In the genomic region with DNA sequence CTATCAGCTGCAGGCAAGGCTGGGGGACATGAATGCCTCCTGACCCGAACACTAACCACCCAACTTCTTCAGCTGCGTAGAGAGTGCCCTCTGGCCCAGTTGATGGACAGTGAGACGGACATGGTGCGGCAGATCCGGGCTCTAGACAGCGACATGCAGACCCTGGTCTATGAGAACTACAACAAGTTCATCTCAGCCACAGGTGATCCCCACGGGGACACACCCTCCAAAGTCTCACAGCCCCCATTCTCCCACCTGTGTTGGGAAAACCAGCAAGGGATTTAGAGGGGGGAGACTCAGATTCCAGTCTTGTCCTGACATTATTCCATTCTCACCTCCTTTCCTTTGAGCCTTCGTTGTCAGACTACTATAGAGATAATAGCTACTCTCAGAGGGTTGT, we compare ENCODE assay signal across 6 cellular contexts. TPM values are rescaled to one million over a fixed set of nuclear protein-coding genes. Genes with fewer than 3 reads are reported as not detected.
DNase-seq lines count a peak whose midpoint lies in the region; ATAC-seq and TF ChIP-seq lines count a peak whose summit lies in the region.

No MANE protein-coding gene starts in this region.

- 15% methylated on average over 6 of the region's 8 CpGs for WGBS in SK-N-SH (ENCODE audit: low lambda C conversion rate)

- TF ChIP-seq CTCF in 22Rv1 (IDR thresholded peaks at IDR 0.05), result no peak
- no peak for TF ChIP-seq CTCF in SK-N-SH (IDR thresholded peaks at IDR 0.05)

- H3K27ac ChIP-seq in 22Rv1, result peak overlapping the region; percentile 87
- no peak overlapping the region for H3K27ac ChIP-seq in SK-N-SH (ENCODE audit: low read depth in 2 of 2, low read length in 1 of 2)

- peaks cover 0 to 4% of the 10 kb centered on the region in 2 experiments for H3K36me3 ChIP-seq in SK-N-SH (replicated peaks in 1 of 2; ENCODE audit: control insufficient read depth in 1 of 2, insufficient read depth in 2 of 2, low read length in 1 of 2)

- peak overlapping the region; percentile 86; the same call in 1 of the 2 replicates for H3K9ac ChIP-seq in SK-N-SH

- no peak for TF ChIP-seq EP300 in SK-N-SH (IDR thresholded peaks at IDR 0.05; ENCODE audit: borderline replicate concordance in 1 of 2, low read depth in 1 of 2, low read length in 1 of 2)

- peaks cover 45% of the 10 kb centered on the region for H3K79me2 ChIP-seq in SK-N-SH (ENCODE audit: insufficient read depth)

- TF ChIP-seq RAD21 in SK-N-SH (IDR thresholded peaks at IDR 0.05; ENCODE audit: low read length), result no peak

- peaks cover 0 to 10% of the 10 kb centered on the region in 2 experiments; a peak in 1 of 4 replicates for H3K4me1 ChIP-seq in SK-N-SH (ENCODE audit: control insufficient read depth in 1 of 2, insufficient read depth in 2 of 2, low read depth in 1 of 2, low read length in 1 of 2)

- H3K4me3 ChIP-seq in SK-N-SH (ENCODE audit: low read depth in 2 of 2, low read length in 1 of 2), result peak overlapping the region; percentile 57 to 77
- peak overlapping the region; percentile 94 for H3K4me3 ChIP-seq in iPS-18c (ENCODE audit: insufficient read depth, low read depth, low read length)

- no peaks in the 10 kb centered on the region for H3K9me2 ChIP-seq in SK-N-SH

- H3K9me3 ChIP-seq in SK-N-SH (no peaks in the 10 kb centered on the region), iPS-18c (ENCODE audit: control insufficient read depth, insufficient read depth, low read length) (no peaks in the 10 kb centered on the region)

- no peaks in the 10 kb centered on the region for H4K20me1 ChIP-seq in SK-N-SH (ENCODE audit: insufficient read depth)

- H3K27me3 ChIP-seq in SK-N-SH (ENCODE audit: insufficient read depth), result no peaks in the 10 kb centered on the region

- POLR2A ChIA-PET in SK-N-SH (lab: Yijun Ruan, JAX), result interaction anchor here (0.6 to 1.6 kb wide), 5 partner anchors 14 to 79 kb away, joined by 3 to 10 read pairs (median 4); a partner anchor contains a TSS

- H3K4me2 ChIP-seq in SK-N-SH, result peak overlapping the region; percentile 88

- CTCF ChIA-PET in SK-N-SH (lab: Yijun Ruan, JAX), result interaction anchor here (1.4 to 12.6 kb wide), 4 partner anchors 15 to 84 kb away, joined by 4 to 150 read pairs (median 10); a partner anchor contains a TSS

- ATAC-seq in GM19452 (IDR thresholded peaks at IDR 0.05; ENCODE audit: unreplicated experiment), result no peak

- H3F3A ChIP-seq in SK-N-SH (replicated peaks; ENCODE audit: insufficient read depth), result peaks cover 19% of the 10 kb centered on the region

- H2AFZ ChIP-seq in SK-N-SH (ENCODE audit: low read depth), result no peak overlapping the region

- DNase-seq in SK-N-SH (no peak), NCI-H1436 (lab: John Stamatoyannopoulos, UW) (no peak), AG08396 (ENCODE audit: low spot score) (no peak)

TF ChIP-seq in SK-N-SH, 30 proteins besides CTCF, POLR2A, EP300 and RAD21:
- TF ChIP-seq, protein P1, sequence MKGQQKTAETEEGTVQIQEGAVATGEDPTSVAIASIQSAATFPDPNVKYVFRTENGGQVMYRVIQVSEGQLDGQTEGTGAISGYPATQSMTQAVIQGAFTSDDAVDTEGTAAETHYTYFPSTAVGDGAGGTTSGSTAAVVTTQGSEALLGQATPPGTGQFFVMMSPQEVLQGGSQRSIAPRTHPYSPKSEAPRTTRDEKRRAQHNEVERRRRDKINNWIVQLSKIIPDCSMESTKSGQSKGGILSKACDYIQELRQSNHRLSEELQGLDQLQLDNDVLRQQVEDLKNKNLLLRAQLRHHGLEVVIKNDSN (IDR thresholded peaks at IDR 0.05; ENCODE audit: borderline replicate concordance, low read depth), result no peak
- TF ChIP-seq FOSL2 (IDR thresholded peaks at IDR 0.05; ENCODE audit: borderline replicate concordance, low read depth) (no peak), EZH2phosphoT487 (IDR thresholded peaks at IDR 0.05; ENCODE audit: borderline replicate concordance, low read depth) (no peak), NRF1 (IDR thresholded peaks at IDR 0.05; ENCODE audit: low read depth, low read length) (no peak), MXI1 (IDR thresholded peaks at IDR 0.05; ENCODE audit: low read depth, low read length) (no peak)

RNA-seq across cellular contexts. Expression of a gene that starts 0.9 kb away (rescaled TPM):
- 59.1 and 59.9 TPM in 2 replicates for polyA plus RNA-seq in SK-N-SH (2012; rRNA removed)
- polyA plus RNA-seq in SK-N-SH (2012; cell fraction: cytosol; rRNA removed), result 18.5 and 33.0 TPM in 2 replicates
- polyA plus RNA-seq in SK-N-SH (2012; cell fraction: nucleus; rRNA removed), result 93.7 and 181 TPM in 2 replicates

RNA-seq across cellular contexts. Expression of a gene that starts 12.9 kb away (rescaled TPM):
- polyA plus RNA-seq in SK-N-SH (2012; rRNA removed), result 55.7 and 75.9 TPM in 2 replicates
- 29.4 and 37.0 TPM in 2 replicates for polyA plus RNA-seq in SK-N-SH (2012; cell fraction: cytosol; rRNA removed)
- polyA plus RNA-seq in SK-N-SH (2012; cell fraction: nucleus; rRNA removed), result 101 and 124 TPM in 2 replicates

RNA-seq across cellular contexts. Expression of a gene that starts 13.1 kb away (rescaled TPM):
- polyA plus RNA-seq in SK-N-SH (2012; rRNA removed), result 13.1 and 16.3 TPM in 2 replicates
- 11.4 and 12.7 TPM in 2 replicates for polyA plus RNA-seq in SK-N-SH (2012; cell fraction: cytosol; rRNA removed)
- polyA plus RNA-seq in SK-N-SH (2012; cell fraction: nucleus; rRNA removed), result 19.1 and 21.6 TPM in 2 replicates

RNA-seq across cellular contexts. Expression of a gene that starts 14.7 kb away (rescaled TPM):
- 87.8 and 90.0 TPM in 2 replicates for polyA plus RNA-seq in SK-N-SH (2012; rRNA removed)
- polyA plus RNA-seq in SK-N-SH (2012; cell fraction: cytosol; rRNA removed), result 38.0 and 59.9 TPM in 2 replicates
- 161 and 164 TPM in 2 replicates for polyA plus RNA-seq in SK-N-SH (2012; cell fraction: nucleus; rRNA removed)

RNA-seq across cellular contexts. Expression of a gene that starts 20.6 kb away (rescaled TPM):
- 5.6 and 5.9 TPM in 2 replicates for polyA plus RNA-seq in SK-N-SH (2012; rRNA removed)
- 2.4 and 4.1 TPM in 2 replicates for polyA plus RNA-seq in SK-N-SH (2012; cell fraction: cytosol; rRNA removed)
- 4.1 and 8.9 TPM in 2 replicates for polyA plus RNA-seq in SK-N-SH (2012; cell fraction: nucleus; rRNA removed)
